In the genomic region with DNA sequence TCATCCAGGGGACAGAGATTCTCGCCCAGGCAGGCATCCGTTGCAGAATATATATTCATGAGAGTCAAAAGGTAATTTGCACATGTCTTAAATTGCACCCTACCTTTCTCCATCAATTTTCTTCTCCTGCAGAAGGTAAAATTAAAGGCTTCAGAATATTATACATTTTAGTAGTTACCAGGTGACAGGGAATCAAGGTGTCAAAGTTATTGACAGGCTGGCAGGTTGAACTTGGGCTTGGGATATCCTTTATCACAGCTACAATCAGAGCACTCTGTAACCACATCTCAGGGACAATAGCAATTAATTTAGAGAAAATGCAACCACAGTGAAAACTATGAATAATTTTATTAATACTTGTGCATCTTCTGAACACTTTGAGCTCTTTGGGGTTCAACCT, we compare ENCODE assay signal across 34 cellular contexts.
"Had no signal": no experiment of that assay in that cellular context is flagged by ENCODE, and none has a peak within 500 bp of the region (broad histone marks: within the 10 kb centered on the region; RNA-seq: fewer than 3 reads in every experiment).

No MANE protein-coding gene starts in this region.

- H3K27me3 ChIP-seq: MG63 had no signal

- H3K36me3 ChIP-seq: MG63 had no signal

- H3K27ac ChIP-seq: KMS-11 had no signal

- H3K4me2 ChIP-seq: KMS-11 had no signal

- H3K4me3 ChIP-seq: MG63 had no signal

- DNase-seq: Karpas-422, Kasumi-1, MG63, MM.1S, MV-4-11, NCI-H1048, NCI-H1092, NCI-H1092 treated with DMSO at 0.1 percent for 48 hours, NCI-H1105, NCI-H1105 treated with DMSO at 0.1 percent for 48 hours, NCI-H1417, NCI-H1417 treated with DMSO at 0.1 percent for 48 hours, NCI-H1436, NCI-H1436 treated with DMSO at 0.1 percent for 48 hours, NCI-H146, NCI-H1694, NCI-H1694 treated with DMSO at 0.1 percent for 48 hours, NCI-H187, NCI-H187 treated with DMSO at 0.1 percent for 48 hours, NCI-H1930, NCI-H2029, NCI-H2029 treated with DMSO at 0.1 percent for 48 hours, NCI-H2081, NCI-H2081 treated with DMSO at 0.1 percent for 48 hours, NCI-H2107, NCI-H2171, NCI-H2171 treated with DMSO at 0.1 percent for 48 hours, NCI-H2227 treated with DMSO at 0.1 percent for 48 hours, NCI-H226, NCI-H345, NCI-H446, NCI-H446 treated with DMSO at 0.1 percent for 48 hours, NCI-H510A had no signal

- H3K9me3 ChIP-seq: MG63 had no signal

- H3K9ac ChIP-seq: KMS-11 had no signal
